In genomic region chr3:105868745-105869530, GRCh38 we compare ENCODE assay signal across 8 cellular contexts. TPM values are rescaled to one million over a fixed set of nuclear protein-coding genes. Genes with fewer than 3 reads are reported as not detected.
DNase-seq lines count a peak whose midpoint lies in the region; ATAC-seq and TF ChIP-seq lines count a peak whose summit lies in the region.

Gene CBLB (minus strand): TSS chr3:105869012. CDS start chr3:105867577, 1,435 bp downstream.

- H3K36me3 ChIP-seq in heart right ventricle = peaks cover 0 to 25% (median 0%) of the 10 kb centered on the region in 9 donors
- H3K36me3 ChIP-seq in upper lobe of left lung = no peaks in the 10 kb centered on the region

- H3K9me3 ChIP-seq in heart right ventricle (no peaks in the 10 kb centered on the region), upper lobe of left lung (no peaks in the 10 kb centered on the region)

- H3K27me3 ChIP-seq in heart right ventricle (no peaks in the 10 kb centered on the region), upper lobe of left lung (no peaks in the 10 kb centered on the region)

- peak within 1 kb of the TSS; percentile 96 for H3K4me3 Mint-ChIP-seq in T-helper 1 cell treated with Interleukin-12 subunit alpha and Interleukin-12 subunit beta and Interleukin-4 antibody, amounts not matched to agents 30 μg/mL and 1 μg/mL, for 36 hours

- WGBS in heart right ventricle, 2 donors = 0% methylated on average over 66 of the region's 67 CpGs
- WGBS in upper lobe of left lung, 2 donors = 0 to 1% methylated on average over 15 to 42 of the region's 67 CpGs

- peak; percentile 91 for DNase-seq in GM13977 (ENCODE audit: low spot score)
- peak; percentile 94 for DNase-seq in NCI-H1694 (lab: John Stamatoyannopoulos, UW)
- DNase-seq in amniotic stem cell (lab: John Stamatoyannopoulos, UW) = peak; percentile 88
- DNase-seq in heart right ventricle = peak; percentile 92 to 94
- peak; percentile 81 to 99 (median 90) for DNase-seq in posterior cingulate gyrus
- DNase-seq in upper lobe of left lung = peak; percentile 95 to 97

- H3K27me3 Mint-ChIP-seq in T-helper 1 cell treated with Interleukin-12 subunit alpha and Interleukin-12 subunit beta and Interleukin-4 antibody, amounts not matched to agents 30 μg/mL and 1 μg/mL, for 36 hours (ENCODE audit: low read depth) = no peaks in the 10 kb centered on the region

- peak within 1 kb of the TSS; percentile 99 for H3K27ac Mint-ChIP-seq in T-helper 1 cell treated with Interleukin-12 subunit alpha and Interleukin-12 subunit beta and Interleukin-4 antibody, amounts not matched to agents 30 μg/mL and 1 μg/mL, for 36 hours

- ATAC-seq in HG02884 (IDR thresholded peaks at IDR 0.05; ENCODE audit: unreplicated experiment) = peak; percentile 80
- peak; percentile 93 to 98 (median 94) for ATAC-seq in heart right ventricle
- ATAC-seq in upper lobe of left lung (ENCODE audit: low FRiP score in 2 of 2) = peak; percentile 96 to 98

- peak in 3 of 4 donors; percentile 64 to 88 (median 73) for TF ChIP-seq POLR2A in upper lobe of left lung (IDR thresholded peaks at IDR 0.05)

- H3K4me3 ChIP-seq in heart right ventricle = peak within 1 kb of the TSS; percentile 67 to 95 (median 92)
- H3K4me3 ChIP-seq in upper lobe of left lung = peak within 1 kb of the TSS; percentile 64 to 95 (median 88)

- TF ChIP-seq CTCF in GM13977 (IDR thresholded peaks at IDR 0.05; ENCODE audit: extremely low read depth, insufficient read depth, missing control alignments) (no peak), heart right ventricle (IDR thresholded peaks at IDR 0.05) (no peak), upper lobe of left lung (IDR thresholded peaks at IDR 0.05) (no peak)

- H3K4me1 Mint-ChIP-seq in T-helper 1 cell treated with Interleukin-12 subunit alpha and Interleukin-12 subunit beta and Interleukin-4 antibody, amounts not matched to agents 30 μg/mL and 1 μg/mL, for 36 hours (ENCODE audit: low read depth) = peaks cover 37% of the 10 kb centered on the region

- H3K4me1 ChIP-seq in heart right ventricle = peaks cover 0 to 50% (median 40%) of the 10 kb centered on the region in 9 donors
- H3K4me1 ChIP-seq in upper lobe of left lung = peaks cover 24 to 42% (median 39%) of the 10 kb centered on the region in 4 donors

- no peaks in the 10 kb centered on the region for H3K9me3 Mint-ChIP-seq in T-helper 1 cell treated with Interleukin-12 subunit alpha and Interleukin-12 subunit beta and Interleukin-4 antibody, amounts not matched to agents 30 μg/mL and 1 μg/mL, for 36 hours

- H3K27ac ChIP-seq in heart right ventricle = peak within 1 kb of the TSS; percentile 95 to 99 (median 98)
- peak within 1 kb of the TSS; percentile 93 to 99 (median 96) for H3K27ac ChIP-seq in upper lobe of left lung

- no peak for TF ChIP-seq EP300 in upper lobe of left lung (IDR thresholded peaks at IDR 0.05)

- H3K36me3 Mint-ChIP-seq in T-helper 1 cell treated with Interleukin-12 subunit alpha and Interleukin-12 subunit beta and Interleukin-4 antibody, amounts not matched to agents 30 μg/mL and 1 μg/mL, for 36 hours (ENCODE audit: low read depth) = peaks cover 34% of the 10 kb centered on the region

- intact Hi-C loops in heart right ventricle (cut with DNase I) = loop anchor here in 8 of 10 donors (2.0 to 10.0 kb wide), 13 partner anchors 38 to 340 kb away; no protein-coding TSS in a partner anchor
- intact Hi-C loops in posterior cingulate gyrus (cut with DNase I) = loop anchor here (5.0 to 10.0 kb wide), 2 partner anchors 184 to 502 kb away; partner anchors contain the start of gene ALCAM

- in situ Hi-C loops in GM13977 (cut with MboI; ENCODE audit: low pct_unique_long_range_greater_than_20kb, low sequenced_read_pairs, unreplicated experiment) = loop anchor here (25.0 kb wide), 1 partner anchor 743 kb away; no protein-coding TSS in a partner anchor

RNA-seq across cellular contexts. Expression of gene CBLB, which starts in this region (rescaled TPM):
- total RNA-seq in heart right ventricle = 10 to 100 TPM; 31.2 to 72.7 (median 46.0) TPM
- polyA plus RNA-seq in heart right ventricle = 10 to 100 TPM; 14.2 to 61.7 TPM
- total RNA-seq in upper lobe of left lung = 10 to 100 TPM; 30.3 to 85.9 (median 32.0) TPM

Comparison
In these comparisons a context has a peak if more than half of its experiments do, and no peak if none do; other contexts are left out.
1. Peak in every context shown above with its lines: DNase-seq, ATAC-seq, H3K4me3 ChIP-seq and H3K27ac ChIP-seq.